8 cellular contexts compared by ENCODE assay signal in genomic region chr1:6127587-6128163, GRCh38. TPM values are rescaled to one million over a fixed set of nuclear protein-coding genes. Genes with fewer than 3 reads are reported as not detected.
DNase-seq lines count a peak whose midpoint lies in the region; ATAC-seq and TF ChIP-seq lines count a peak whose summit lies in the region.

No MANE protein-coding gene starts in this region.

- H3K56ac ChIP-seq in mesendoderm (ENCODE audit: low read length): peak overlapping the region; percentile 85

- H3K4me2 ChIP-seq in mesendoderm (ENCODE audit: low read length): peak overlapping the region; percentile 29

- H3K4me3 ChIP-seq in mesendoderm (ENCODE audit: low read length): no peak overlapping the region

- H2AK5ac ChIP-seq in mesendoderm (ENCODE audit: low read length): no peak overlapping the region

- no peak overlapping the region for H2BK120ac ChIP-seq in mesendoderm (ENCODE audit: low read depth, low read length)

- H3K27me3 Mint-ChIP-seq in activated CD4-positive, alpha-beta T cell treated with anti-CD3 and anti-CD28 coated beads, Interleukin-2, amount 10 ng/mL, durations not matched to agents 24 days and 14 days: no peaks in the 10 kb centered on the region

- H3K79me2 ChIP-seq in mesendoderm (ENCODE audit: control insufficient read depth, insufficient read depth, low read length): no peaks in the 10 kb centered on the region

- peak overlapping the region; percentile 55 for H3K9ac ChIP-seq in mesendoderm (ENCODE audit: low read length)

- no peak overlapping the region for H2BK5ac ChIP-seq in mesendoderm (ENCODE audit: low read length)

- peak; percentile 93 for DNase-seq in NAMALWA (ENCODE audit: low spot score)
- peak; percentile 90 for DNase-seq in activated CD4-positive, alpha-beta T cell treated with anti-CD3 and anti-CD28 coated beads, Interleukin-2, amount 10 ng/mL, durations not matched to agents 24 days and 14 days
- peak; percentile 73 for DNase-seq in dermis blood vessel endothelial cell
- DNase-seq in mesendoderm: peak; percentile 91
- DNase-seq in stimulated activated CD8-positive, alpha-beta memory T cell treated with anti-CD3 and anti-CD28 coated beads, Interleukin-2, amount 100 ng/mL, for 48 hours (ENCODE audit: low read depth in 2 of 2): peak; percentile 60 to 67
- no peak for DNase-seq in superior temporal gyrus (ENCODE audit: extremely low spot score)

- no peaks in the 10 kb centered on the region for H3K79me1 ChIP-seq in mesendoderm (ENCODE audit: low read length)

- H3K27ac ChIP-seq in C4-2B (peak overlapping the region; percentile 51), mesendoderm (ENCODE audit: low read depth, low read length) (no peak overlapping the region)

- no peaks in the 10 kb centered on the region for H3K36me3 Mint-ChIP-seq in activated CD4-positive, alpha-beta T cell treated with anti-CD3 and anti-CD28 coated beads, Interleukin-2, amount 10 ng/mL, durations not matched to agents 24 days and 14 days (ENCODE audit: low read depth)

- H4K8ac ChIP-seq in mesendoderm (ENCODE audit: low read depth, low read length): no peak overlapping the region

- TF ChIP-seq CTCF in C4-2B (conservative IDR thresholded peaks at IDR 0.05): no peak

- H3K4me1 Mint-ChIP-seq in activated CD4-positive, alpha-beta T cell treated with anti-CD3 and anti-CD28 coated beads, Interleukin-2, amount 10 ng/mL, durations not matched to agents 24 days and 14 days: no peaks in the 10 kb centered on the region

- no peaks in the 10 kb centered on the region for H3K36me3 ChIP-seq in mesendoderm (ENCODE audit: control insufficient read depth, insufficient read depth, low read length)

- no peak overlapping the region for H3K4ac ChIP-seq in mesendoderm (ENCODE audit: low read depth, low read length)

- H3K4me1 ChIP-seq in mesendoderm (ENCODE audit: control insufficient read depth, low read depth, low read length): peaks cover 2% of the 10 kb centered on the region

- no peak overlapping the region for H3K4me3 Mint-ChIP-seq in activated CD4-positive, alpha-beta T cell treated with anti-CD3 and anti-CD28 coated beads, Interleukin-2, amount 10 ng/mL, durations not matched to agents 24 days and 14 days

- H3K27me3 ChIP-seq in mesendoderm (ENCODE audit: insufficient read depth, low read length, poor library complexity): no peaks in the 10 kb centered on the region

- no peak overlapping the region for H4K5ac ChIP-seq in mesendoderm (ENCODE audit: low read length)

- no CpG with 5 or more reads among the region's 41 CpGs for WGBS in mesendoderm (ENCODE audit: extremely low coverage, insufficient coverage, low lambda C conversion rate)

- H3K27ac Mint-ChIP-seq in activated CD4-positive, alpha-beta T cell treated with anti-CD3 and anti-CD28 coated beads, Interleukin-2, amount 10 ng/mL, durations not matched to agents 24 days and 14 days: no peak overlapping the region

- no peaks in the 10 kb centered on the region for H3K9me3 Mint-ChIP-seq in activated CD4-positive, alpha-beta T cell treated with anti-CD3 and anti-CD28 coated beads, Interleukin-2, amount 10 ng/mL, durations not matched to agents 24 days and 14 days

- ATAC-seq in HG03521 (IDR thresholded peaks at IDR 0.05; ENCODE audit: unreplicated experiment): no peak

- no peak overlapping the region for H3K18ac ChIP-seq in mesendoderm (ENCODE audit: low read length)

- intact Hi-C loops in activated CD4-positive, alpha-beta T cell treated with anti-CD3 and anti-CD28 coated beads, Interleukin-2, amount 10 ng/mL, durations not matched to agents 24 days and 14 days (cut with micrococcal nuclease): loop anchor here (2.0 kb wide), 1 partner anchor 21 kb away; no protein-coding TSS in a partner anchor

- H3K23ac ChIP-seq in mesendoderm (ENCODE audit: low read length): no peak overlapping the region

- no peak overlapping the region for H2BK15ac ChIP-seq in mesendoderm (replicated peaks; ENCODE audit: low read depth)

RNA-seq across cellular contexts. Expression of gene CHD5, which starts 52.4 kb away (rescaled TPM):
- 0.59 and 0.63 TPM in 2 replicates for total RNA-seq in activated CD4-positive, alpha-beta T cell treated with anti-CD3 and anti-CD28 coated beads, Interleukin-2, amount 10 ng/mL, durations not matched to agents 24 days and 14 days
- total RNA-seq in dermis blood vessel endothelial cell: under 0.01 TPM in 1 of 2 replicates, not detected in the other
- polyA plus RNA-seq in mesendoderm (2013, experiment 1 of 2): 0.35 TPM
- polyA plus RNA-seq in mesendoderm (2013, experiment 2 of 2): 0.53 TPM
